In the genomic region with DNA sequence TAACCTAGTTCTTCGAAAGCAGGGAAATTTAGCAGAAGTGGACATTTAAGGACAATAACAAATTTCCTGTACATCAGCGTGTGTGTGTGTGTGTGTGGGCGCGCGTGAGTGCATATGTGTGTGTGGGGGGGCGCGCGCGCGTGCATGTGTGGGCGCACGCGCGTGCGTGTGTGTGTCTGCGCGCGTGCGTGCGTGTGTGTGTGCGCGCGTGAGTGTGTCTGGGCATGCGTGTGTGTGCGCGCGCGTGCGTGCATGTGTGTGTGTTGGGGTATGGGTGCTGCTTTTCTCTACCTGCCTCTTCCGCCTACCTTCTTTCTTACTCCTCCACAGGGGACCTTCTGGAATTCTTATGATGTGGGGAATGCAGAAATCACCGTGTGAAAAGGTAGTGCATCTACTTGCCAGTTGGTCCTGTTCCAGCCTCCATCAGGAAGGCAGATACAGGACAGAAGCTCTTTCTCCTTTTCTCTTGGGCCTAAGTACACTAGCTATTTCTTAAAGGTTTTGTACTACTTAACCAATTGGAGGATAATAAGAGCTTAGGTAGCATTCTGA, we compare ENCODE assay signal across 25 cellular contexts.
"Had no signal": no experiment of that assay in that cellular context is flagged by ENCODE, and none has a peak within 500 bp of the region (broad histone marks: within the 10 kb centered on the region; RNA-seq: fewer than 3 reads in every experiment).

No MANE protein-coding gene starts in this region.

- H3K4me1 ChIP-seq: esophagus muscularis mucosa, spleen, upper lobe of right lung had no signal

- H3K36me3 Mint-ChIP-seq: activated CD8-positive, alpha-beta memory T cell treated with anti-CD3 and anti-CD28 coated beads, Interleukin-2, amount 10 ng/mL, durations not matched to agents 7 days and 5 days; activated naive CD4-positive, alpha-beta T cell treated with anti-CD3 and anti-CD28 coated beads, Interleukin-2, amount 50 U/mL, for 24 hours; immature natural killer cell; memory B cell had no signal

- H3K4me1 Mint-ChIP-seq: activated CD4-positive, alpha-beta T cell treated with anti-CD3 and anti-CD28 coated beads, Interleukin-2, amount 10 ng/mL, durations not matched to agents 7 days and 5 days; activated CD8-positive, alpha-beta memory T cell treated with anti-CD3 and anti-CD28 coated beads, Interleukin-2, amount 10 ng/mL, durations not matched to agents 7 days and 5 days; activated naive CD4-positive, alpha-beta T cell treated with anti-CD3 and anti-CD28 coated beads, Interleukin-2, amount 50 U/mL, for 24 hours; activated naive CD8-positive, alpha-beta T cell treated with anti-CD3 and anti-CD28 coated beads, Interleukin-2, amount 50 U/mL, for 24 hours; immature natural killer cell; memory B cell; stimulated activated naive CD8-positive, alpha-beta T cell treated with anti-CD3 and anti-CD28 coated beads, Interleukin-15, amount 100 ng/mL, for 72 hours; T-helper 17 cell had no signal

- H3K9me3 ChIP-seq: esophagus muscularis mucosa, spleen, upper lobe of right lung had no signal

- H3K27ac ChIP-seq: esophagus muscularis mucosa, spleen, upper lobe of right lung had no signal

- H3K4me3 ChIP-seq: esophagus muscularis mucosa, spleen, upper lobe of right lung had no signal

- H3K36me3 ChIP-seq: esophagus muscularis mucosa, spleen, upper lobe of right lung had no signal

- DNase-seq: activated CD4-positive, alpha-beta T cell treated with anti-CD3 and anti-CD28 coated beads for 1 hour; activated CD4-positive, alpha-beta T cell treated with anti-CD3 and anti-CD28 coated beads, Interleukin-2, amount 10 ng/mL, durations not matched to agents 7 days and 5 days; activated CD8-positive, alpha-beta memory T cell treated with anti-CD3 and anti-CD28 coated beads, Interleukin-2, amount 10 ng/mL, durations not matched to agents 7 days and 5 days; activated CD8-positive, alpha-beta T cell treated with anti-CD3 and anti-CD28 coated beads for 36 hours; activated naive CD8-positive, alpha-beta T cell treated with anti-CD3 and anti-CD28 coated beads, Interleukin-2, amount 50 U/mL, for 24 hours; activated T-cell treated with anti-CD3 and anti-CD28 coated beads, Interleukin-2, amount 50 U/mL, for 48 hours; amygdala; central memory CD4-positive, alpha-beta T cell; foreskin melanocyte; immature natural killer cell; naive thymus-derived CD8-positive, alpha-beta T cell; posterior cingulate gyrus; right cardiac atrium; spleen; stimulated activated CD4-positive, alpha-beta T cell treated with anti-CD3 and anti-CD28 coated beads, Interleukin-2, amount 100 ng/mL, for 48 hours; stimulated activated naive CD8-positive, alpha-beta T cell treated with anti-CD3 and anti-CD28 coated beads, Interleukin-15, amount 100 ng/mL, for 72 hours; substantia nigra; T-helper 17 cell; T1000; upper lobe of right lung had no signal

- H3K27ac Mint-ChIP-seq: activated CD4-positive, alpha-beta T cell treated with anti-CD3 and anti-CD28 coated beads, Interleukin-2, amount 10 ng/mL, durations not matched to agents 7 days and 5 days; activated CD8-positive, alpha-beta memory T cell treated with anti-CD3 and anti-CD28 coated beads, Interleukin-2, amount 10 ng/mL, durations not matched to agents 7 days and 5 days; activated CD8-positive, alpha-beta T cell treated with anti-CD3 and anti-CD28 coated beads for 36 hours; activated naive CD4-positive, alpha-beta T cell treated with anti-CD3 and anti-CD28 coated beads, Interleukin-2, amount 50 U/mL, for 24 hours; activated naive CD8-positive, alpha-beta T cell treated with anti-CD3 and anti-CD28 coated beads, Interleukin-2, amount 50 U/mL, for 24 hours; activated T-helper 2 cell treated with anti-CD3 and anti-CD28 coated beads, Interferon-gamma antibody, Interleukin-2, Interleukin-4, amounts not matched to agents 10 μg/mL and 5 μg/mL and 100 μg/mL, durations not matched to agents 14 hours and 24 hours and 36 hours; immature natural killer cell; memory B cell; naive thymus-derived CD8-positive, alpha-beta T cell; T-helper 17 cell had no signal

- H3K27me3 Mint-ChIP-seq: activated CD4-positive, alpha-beta T cell treated with anti-CD3 and anti-CD28 coated beads, Interleukin-2, amount 10 ng/mL, durations not matched to agents 7 days and 5 days; activated CD8-positive, alpha-beta memory T cell treated with anti-CD3 and anti-CD28 coated beads, Interleukin-2, amount 10 ng/mL, durations not matched to agents 7 days and 5 days; activated CD8-positive, alpha-beta T cell treated with anti-CD3 and anti-CD28 coated beads for 36 hours; activated naive CD4-positive, alpha-beta T cell treated with anti-CD3 and anti-CD28 coated beads, Interleukin-2, amount 50 U/mL, for 24 hours; activated naive CD8-positive, alpha-beta T cell treated with anti-CD3 and anti-CD28 coated beads, Interleukin-2, amount 50 U/mL, for 24 hours; memory B cell; T-helper 17 cell had no signal

- H3K4me3 Mint-ChIP-seq: activated CD4-positive, alpha-beta T cell treated with anti-CD3 and anti-CD28 coated beads, Interleukin-2, amount 10 ng/mL, durations not matched to agents 7 days and 5 days; activated CD8-positive, alpha-beta memory T cell treated with anti-CD3 and anti-CD28 coated beads, Interleukin-2, amount 10 ng/mL, durations not matched to agents 7 days and 5 days; activated CD8-positive, alpha-beta T cell treated with anti-CD3 and anti-CD28 coated beads for 36 hours; activated naive CD4-positive, alpha-beta T cell treated with anti-CD3 and anti-CD28 coated beads, Interleukin-2, amount 50 U/mL, for 24 hours; activated naive CD8-positive, alpha-beta T cell treated with anti-CD3 and anti-CD28 coated beads, Interleukin-2, amount 50 U/mL, for 24 hours; immature natural killer cell; memory B cell; naive thymus-derived CD8-positive, alpha-beta T cell; neural crest cell; stimulated activated naive CD8-positive, alpha-beta T cell treated with anti-CD3 and anti-CD28 coated beads, Interleukin-15, amount 100 ng/mL, for 72 hours; T-helper 17 cell had no signal

- ATAC-seq: activated CD8-positive, alpha-beta memory T cell treated with anti-CD3 and anti-CD28 coated beads, Interleukin-2, amount 10 ng/mL, durations not matched to agents 7 days and 5 days; activated CD8-positive, alpha-beta T cell treated with anti-CD3 and anti-CD28 coated beads for 36 hours; activated naive CD8-positive, alpha-beta T cell treated with anti-CD3 and anti-CD28 coated beads, Interleukin-2, amount 50 U/mL, for 24 hours; naive thymus-derived CD8-positive, alpha-beta T cell; right cardiac atrium; stimulated activated naive CD8-positive, alpha-beta T cell treated with anti-CD3 and anti-CD28 coated beads, Interleukin-15, amount 100 ng/mL, for 72 hours; T-helper 17 cell; upper lobe of right lung had no signal

- H3K27me3 ChIP-seq: esophagus muscularis mucosa, spleen, upper lobe of right lung had no signal

- H3K9me3 Mint-ChIP-seq: activated CD4-positive, alpha-beta T cell treated with anti-CD3 and anti-CD28 coated beads, Interleukin-2, amount 10 ng/mL, durations not matched to agents 7 days and 5 days; activated CD8-positive, alpha-beta T cell treated with anti-CD3 and anti-CD28 coated beads for 36 hours; activated naive CD4-positive, alpha-beta T cell treated with anti-CD3 and anti-CD28 coated beads, Interleukin-2, amount 50 U/mL, for 24 hours; activated naive CD8-positive, alpha-beta T cell treated with anti-CD3 and anti-CD28 coated beads, Interleukin-2, amount 50 U/mL, for 24 hours; activated T-helper 2 cell treated with anti-CD3 and anti-CD28 coated beads, Interferon-gamma antibody, Interleukin-2, Interleukin-4, amounts not matched to agents 10 μg/mL and 5 μg/mL and 100 μg/mL, durations not matched to agents 14 hours and 24 hours and 36 hours; neural crest cell had no signal
